In the genomic region with DNA sequence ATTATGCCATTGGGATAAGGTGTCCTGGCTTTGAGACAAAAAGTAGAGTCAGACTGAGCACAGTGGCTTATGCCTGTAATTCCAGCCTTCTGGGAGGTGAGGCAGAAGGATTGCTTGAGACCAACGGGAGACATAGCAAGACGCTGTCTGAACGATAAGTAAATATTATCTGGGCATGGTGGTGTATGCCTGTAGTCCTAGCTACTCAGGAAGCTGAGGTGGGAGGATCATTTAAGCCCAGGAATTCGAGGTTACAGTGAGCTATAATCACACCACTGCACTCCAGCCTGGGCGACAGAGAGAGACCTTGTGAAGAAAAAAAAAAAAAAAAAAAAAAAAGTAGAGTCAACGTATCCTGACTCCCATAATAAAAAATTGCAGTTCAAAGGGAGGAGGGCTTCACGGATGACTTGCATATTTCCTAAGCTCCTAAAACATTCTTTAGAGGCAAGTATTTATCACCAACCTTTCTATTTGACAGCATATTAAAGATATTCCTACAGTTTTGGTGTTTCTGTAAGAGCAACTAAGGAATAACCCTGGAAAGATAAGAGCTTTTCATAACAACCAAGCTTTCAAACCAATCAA, we compare ENCODE assay signal across 19 cellular contexts.
DNase-seq lines count a peak whose midpoint lies in the region; ATAC-seq, FAIRE-seq and TF ChIP-seq lines count a peak whose summit lies in the region.
"Had no signal": no experiment of that assay in that cellular context is flagged by ENCODE, and none has a peak within 500 bp of the region (broad histone marks: within the 10 kb centered on the region; RNA-seq: fewer than 3 reads in every experiment).

No MANE protein-coding gene starts in this region.

- H3K79me1 ChIP-seq in IMR-90 (ENCODE audit: low read depth in 1 of 2, low read length in 2 of 2), result no peaks in the 10 kb centered on the region

- DNase-seq in Caki2 (ENCODE audit: low read depth) (peak; percentile 11), IMR-90 (no peak), K562 (ENCODE audit: extremely low read depth in 1 of 4, low spot score in 3 of 4) (peak in 1 of 4 experiments; percentile 53), renal cortical epithelial cell (ENCODE audit: low read depth) (peak; percentile 1), medulla oblongata (ENCODE audit: extremely low spot score) (no peak), COLO829 (ENCODE audit: low spot score) (no peak), progenitor cell of endocrine pancreas (ENCODE audit: low spot score, unreplicated experiment) (no peak)
- DNase-seq: AML-193; Calu3; CD4-positive, alpha-beta T cell; DMS53; DND-41; EL; H9 had no signal

- no CpG with 5 or more reads among the region's 7 CpGs for WGBS in IMR-90 (ENCODE audit: extremely low coverage in 2 of 2, insufficient read length in 1 of 2), 2 experiments
- 6% methylated on average over 7 of the region's 7 CpGs for WGBS in K562 (ENCODE audit: insufficient coverage, low coverage, missing lambda C conversion rate)

- H3K4me1 Mint-ChIP-seq in progenitor cell of endocrine pancreas (ENCODE audit: low read depth), result no peaks in the 10 kb centered on the region

- no peak overlapping the region for H2AK9ac ChIP-seq in IMR-90 (replicated peaks; ENCODE audit: low read depth, low read length, poor library complexity)

- H3K18ac ChIP-seq in IMR-90 (ENCODE audit: low read depth, low read length), result no peak overlapping the region

- H3K4me1 ChIP-seq in IMR-90 (ENCODE audit: control insufficient read depth, insufficient read depth, low read length) (no peaks in the 10 kb centered on the region), K562 (replicated peaks in 1 of 2; ENCODE audit: control insufficient read depth in 2 of 2, insufficient read depth in 2 of 2, low read length in 2 of 2) (peaks cover 11 to 42% of the 10 kb centered on the region in 2 experiments; a peak in 4 of 5 replicates)

- no peak overlapping the region for H4K91ac ChIP-seq in IMR-90 (ENCODE audit: insufficient read depth, low read depth, low read length)

- H4K20me1 ChIP-seq in IMR-90 (ENCODE audit: insufficient read depth, low read length) (no peaks in the 10 kb centered on the region), K562 (replicated peaks; ENCODE audit: control insufficient read depth, insufficient read depth, low read length) (no peaks in the 10 kb centered on the region)

- no peaks in the 10 kb centered on the region for H3K36me3 Mint-ChIP-seq in progenitor cell of endocrine pancreas (ENCODE audit: insufficient read depth)

- no peak overlapping the region for H4K8ac ChIP-seq in IMR-90 (ENCODE audit: low read depth in 2 of 2, low read length in 2 of 2)

- H3K9me3 ChIP-seq in IMR-90 (ENCODE audit: control insufficient read depth, insufficient read depth, low read length), result peaks cover 4% of the 10 kb centered on the region; the same call in 1 of the 2 replicates
- H3K9me3 ChIP-seq in K562 (replicated peaks; ENCODE audit: control insufficient read depth, insufficient read depth, low read depth, low read length), result no peaks in the 10 kb centered on the region

- no peaks in the 10 kb centered on the region for H3K9me1 ChIP-seq in IMR-90 (ENCODE audit: insufficient read depth, low read length)
- H3K9me1 ChIP-seq in K562 (ENCODE audit: control insufficient read depth, insufficient read depth, low read length), result no peaks in the 10 kb centered on the region

- H3K27ac ChIP-seq in IMR-90 (ENCODE audit: insufficient read depth, low read length), result no peak overlapping the region
- H3K27ac ChIP-seq in K562 (ENCODE audit: extremely low read depth, low read depth, low read length), result peak overlapping the region; percentile 60
- H3K27ac ChIP-seq: C4-2B had no signal

- FAIRE-seq in K562 (lab: Jason Lieb, UNC), result peak; percentile 82
- FAIRE-seq: A204.1, GM12878, GM19239, H1 had no signal

- no peak overlapping the region for H3K14ac ChIP-seq in IMR-90 (replicated peaks; ENCODE audit: low read depth, low read length)

- no peak overlapping the region for H2BK120ac ChIP-seq in IMR-90 (ENCODE audit: low read depth, low read length)

- no peak overlapping the region for H3K4me3 Mint-ChIP-seq in progenitor cell of endocrine pancreas (ENCODE audit: low read depth)
- H3K4me3 Mint-ChIP-seq: CD4-positive, alpha-beta T cell; H9 had no signal

- no peaks in the 10 kb centered on the region for H3K79me2 ChIP-seq in K562 (ENCODE audit: control insufficient read depth, insufficient read depth, low read length)

- H2BK5ac ChIP-seq in IMR-90 (ENCODE audit: low read depth, low read length, poor library complexity, severe bottlenecking), result no peak overlapping the region

- no peak overlapping the region for H3K56ac ChIP-seq in IMR-90 (ENCODE audit: extremely low read depth, insufficient read depth, low read length)

- in situ Hi-C loops in Caki2 (cut with HindIII; ENCODE audit: low pct_unique_long_range_greater_than_20kb, low sequenced_read_pairs) (no loop called here), IMR-90 (cut with MboI; ENCODE audit: low sequenced_read_pairs) (no loop called here), K562 (cut with MboI) (no loop called here)

- BruUV-seq in IMR-90 (replicated peaks; lab: Mats Ljungman, UMichigan) (no TSS peak), K562 (replicated peaks; lab: Mats Ljungman, UMichigan) (no TSS peak)

- no peak overlapping the region for H3K4ac ChIP-seq in IMR-90 (ENCODE audit: low read depth, low read length)

- no peak overlapping the region for H2BK15ac ChIP-seq in IMR-90 (ENCODE audit: low read depth, low read length)

- H2BK20ac ChIP-seq in IMR-90 (ENCODE audit: low read depth, low read length), result no peak overlapping the region

- dilution Hi-C loops in IMR-90 (cut with HindIII; ENCODE audit: low sequenced_read_pairs, unreplicated experiment), result no loop called here

- H3K4me2 ChIP-seq in IMR-90 (ENCODE audit: low read depth, low read length) (no peak overlapping the region), K562 (ENCODE audit: insufficient read depth, low read length) (peak overlapping the region; percentile 52)

- no peak overlapping the region for H2AK5ac ChIP-seq in IMR-90 (ENCODE audit: low read depth, low read length)

- H3K36me3 ChIP-seq in IMR-90 (ENCODE audit: control insufficient read depth, insufficient read depth, low read length), result no peaks in the 10 kb centered on the region
- no peaks in the 10 kb centered on the region for H3K36me3 ChIP-seq in K562 (ENCODE audit: control insufficient read depth, insufficient read depth, low read length)

- H2AFZ ChIP-seq in IMR-90 (replicated peaks; ENCODE audit: low read length, poor library complexity) (no peak overlapping the region), K562 (ENCODE audit: low read depth, low read length) (peak overlapping the region; percentile 75)

- no peak for TF ChIP-seq EP300 in K562 (IDR thresholded peaks at IDR 0.05; ENCODE audit: low read length)

- TF ChIP-seq RAD21 in IMR-90 (IDR thresholded peaks at IDR 0.05; ENCODE audit: low read length) (no peak), K562 (CRISPR knock-in tag; conservative IDR thresholded peaks at IDR 0.05 in 1 of 2, IDR thresholded peaks at IDR 0.05 in 1 of 2) (no peak)

- no peaks in the 10 kb centered on the region for H3K27me3 ChIP-seq in IMR-90 (ENCODE audit: control insufficient read depth, insufficient read depth, low read length)
- no peaks in the 10 kb centered on the region for H3K27me3 ChIP-seq in K562 (ENCODE audit: control insufficient read depth in 2 of 2, insufficient read depth in 2 of 2, low read length in 2 of 2)

- H3K9ac ChIP-seq in IMR-90 (ENCODE audit: low read depth, low read length) (no peak overlapping the region), K562 (ENCODE audit: insufficient read depth in 1 of 2, low read depth in 2 of 2, low read length in 2 of 2) (peak overlapping the region; percentile 2 to 6; a peak in 1 of 4 replicates)

- intact Hi-C loops in IMR-90 (cut with micrococcal nuclease) (no loop called here), K562 (cut with micrococcal nuclease) (no loop called here)

- TF ChIP-seq POLR2A in IMR-90 (IDR thresholded peaks at IDR 0.05; ENCODE audit: low read depth, low read length) (no peak), K562 (conservative IDR thresholded peaks at IDR 0.05) (no peak)

- ATAC-seq in IMR-90 (ENCODE audit: low read depth) (no peak), K562 (peak; percentile 71)
- ATAC-seq: GM12878 had no signal

- H4K5ac ChIP-seq in IMR-90 (ENCODE audit: low read depth, low read length), result no peak overlapping the region

- H3K9me3 Mint-ChIP-seq in progenitor cell of endocrine pancreas (ENCODE audit: low read depth), result peaks cover 9% of the 10 kb centered on the region
- H3K9me3 Mint-ChIP-seq: H9 had no signal

- TF ChIP-seq CTCF in IMR-90 (conservative IDR thresholded peaks at IDR 0.05; ENCODE audit: low read depth, low read length) (no peak), K562 (IDR thresholded peaks at IDR 0.05 in 2 of 3, conservative IDR thresholded peaks at IDR 0.05 in 1 of 3; ENCODE audit: insufficient read depth in 2 of 3, low read depth in 1 of 3, low read length in 3 of 3) (no peak), progenitor cell of endocrine pancreas (IDR thresholded peaks at IDR 0.05; ENCODE audit: unreplicated experiment) (no peak)

- POLR2A ChIA-PET in IMR-90 (lab: Charles Lee; ENCODE audit: unreplicated experiment) (no interaction called here), K562 (lab: Yijun Ruan, JAX) (interaction anchor here (0.6 kb wide), 1 partner anchor 10 kb away, joined by 3 read pairs; no protein-coding TSS in a partner anchor)

- CTCF ChIA-PET in IMR-90 (lab: Yijun Ruan, JAX), result no interaction called here
- CTCF ChIA-PET in K562 (lab: Yijun Ruan, JAX; ENCODE audit: low intra/inter-chr PET ratio), result no interaction called here

- H3K23ac ChIP-seq in IMR-90 (ENCODE audit: low read depth, low read length), result no peak overlapping the region

- H3K4me3 ChIP-seq in IMR-90 (ENCODE audit: insufficient read depth, low read depth, low read length), result no peak overlapping the region
- no peak overlapping the region for H3K4me3 ChIP-seq in K562
- H3K4me3 ChIP-seq: GM12878 had no signal

- no peaks in the 10 kb centered on the region for H3K27me3 Mint-ChIP-seq in progenitor cell of endocrine pancreas
- H3K27me3 Mint-ChIP-seq: CD4-positive, alpha-beta T cell had no signal

- H3K27ac Mint-ChIP-seq in progenitor cell of endocrine pancreas, result no peak overlapping the region
- H3K27ac Mint-ChIP-seq: CD4-positive, alpha-beta T cell had no signal

TF ChIP-seq in IMR-90, 13 proteins besides CTCF, POLR2A, EP300 and RAD21:
- TF ChIP-seq NFE2L2 (IDR thresholded peaks at IDR 0.05; ENCODE audit: low read depth, low read length), result 0 out of 2 replicates have a peak, but pooled peaks have one; percentile 15
- TF ChIP-seq CHD1 (IDR thresholded peaks at IDR 0.05; ENCODE audit: low read depth, low read length), result no peak

TF ChIP-seq in K562, 482 proteins besides CTCF, POLR2A, EP300 and RAD21 (continues in another document):
- TF ChIP-seq ZNF23 (CRISPR knock-in tag; IDR thresholded peaks at IDR 0.05) (no peak), ZZZ3 (IDR thresholded peaks at IDR 0.05) (no peak), CEBPG (CRISPR knock-in tag; IDR thresholded peaks at IDR 0.05) (no peak), CEBPG (tag; conservative IDR thresholded peaks at IDR 0.05 in 1 of 2, IDR thresholded peaks at IDR 0.05 in 1 of 2) (no peak)

Comparison
In these comparisons a context has a peak if more than half of its experiments do, and no peak if none do; other contexts are left out.
1. DNase-seq: peak in Caki2 (single experiment) and renal cortical epithelial cell (single experiment); none in IMR-90 (single experiment), medulla oblongata (single experiment), COLO829 (single experiment) and progenitor cell of endocrine pancreas (single experiment).